Comparison of ENCODE assay signal across 12 cellular contexts in the genomic region with DNA sequence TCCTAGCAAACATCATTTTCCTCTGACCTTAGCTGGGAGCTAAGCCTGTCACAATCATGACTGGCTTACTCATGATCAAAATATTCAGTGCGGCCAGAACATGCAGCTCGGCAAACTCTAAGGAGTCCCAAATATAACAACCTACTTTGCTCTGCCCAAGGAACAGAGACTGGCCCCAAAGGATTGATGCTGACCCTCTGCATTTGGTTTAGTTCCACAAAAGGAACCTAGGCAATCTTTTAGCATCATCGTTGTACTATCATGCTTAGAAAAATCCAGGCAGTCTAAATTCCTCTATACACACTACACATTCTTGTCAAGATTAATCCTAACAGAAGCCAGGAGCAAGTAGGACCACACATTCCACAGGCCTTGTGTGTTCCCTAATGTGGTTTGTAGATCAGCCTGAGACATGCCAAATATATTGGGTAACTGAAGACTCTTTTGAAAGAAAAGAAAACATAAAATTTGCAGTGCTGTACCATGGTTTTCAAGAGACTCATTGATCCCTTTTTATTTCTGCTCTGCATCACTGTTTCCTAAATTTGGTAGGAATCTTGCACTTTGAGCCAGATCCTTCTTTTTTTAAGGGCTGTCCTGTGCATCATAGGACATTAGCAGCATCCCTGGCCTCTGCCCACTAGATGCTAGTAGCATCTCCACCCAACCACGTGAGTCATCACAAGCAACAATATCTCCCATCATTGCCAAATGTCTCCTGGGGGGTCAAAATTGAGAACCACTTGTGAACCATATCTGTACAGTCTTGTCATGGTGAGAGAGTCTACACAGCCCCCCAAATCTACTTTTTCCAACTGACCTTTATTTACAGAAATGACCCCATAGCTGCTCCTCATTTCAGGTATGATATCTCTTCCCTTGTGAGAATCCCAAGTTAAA. TPM values are rescaled to one million over a fixed set of nuclear protein-coding genes. Genes with fewer than 3 reads are reported as not detected.
DNase-seq lines count a peak whose midpoint lies in the region; ATAC-seq, FAIRE-seq and TF ChIP-seq lines count a peak whose summit lies in the region.
"Had no signal": no experiment of that assay in that cellular context is flagged by ENCODE, and none has a peak within 500 bp of the region (broad histone marks: within the 10 kb centered on the region; RNA-seq: fewer than 3 reads in every experiment).

No MANE protein-coding gene starts in this region.

- H3K4me3 ChIP-seq in ascending aorta: no peak overlapping the region
- no peak overlapping the region for H3K4me3 ChIP-seq in right cardiac atrium (ENCODE audit: low read length)
- H3K4me3 ChIP-seq in suprapubic skin: no peak overlapping the region
- H3K4me3 ChIP-seq: HAP-1 had no signal

- no peak overlapping the region for H3K27ac Mint-ChIP-seq in activated CD8-positive, alpha-beta T cell treated with anti-CD3 and anti-CD28 coated beads, Interleukin-2, amount 10 ng/mL, durations not matched to agents 7 days and 5 days
- H3K27ac Mint-ChIP-seq: activated naive CD4-positive, alpha-beta T cell treated with anti-CD3 and anti-CD28 coated beads, Interleukin-2, amount 50 U/mL, for 72 hours; T-helper 1 cell treated with Interleukin-12 subunit alpha and Interleukin-12 subunit beta and Interleukin-4 antibody, amounts not matched to agents 30 μg/mL and 1 μg/mL, for 36 hours had no signal

- CTCF ChIA-PET in activated CD8-positive, alpha-beta T cell treated with anti-CD3 and anti-CD28 coated beads, Interleukin-2, amount 10 ng/mL, durations not matched to agents 7 days and 5 days (lab: Charles Lee): no interaction called here

- 33% methylated on average over 4 of the region's 4 CpGs for WGBS in right cardiac atrium
- 38% methylated on average over 4 of the region's 4 CpGs for WGBS in suprapubic skin

- H3K9me3 ChIP-seq in ascending aorta: no peaks in the 10 kb centered on the region
- no peaks in the 10 kb centered on the region for H3K9me3 ChIP-seq in right cardiac atrium (ENCODE audit: control insufficient read depth, low read length)
- H3K9me3 ChIP-seq in suprapubic skin: no peaks in the 10 kb centered on the region
- H3K9me3 ChIP-seq: HAP-1 had no signal

- no peaks in the 10 kb centered on the region for H3K4me1 Mint-ChIP-seq in activated CD8-positive, alpha-beta T cell treated with anti-CD3 and anti-CD28 coated beads, Interleukin-2, amount 10 ng/mL, durations not matched to agents 7 days and 5 days (ENCODE audit: low read depth)

- H3K36me3 Mint-ChIP-seq in activated CD8-positive, alpha-beta T cell treated with anti-CD3 and anti-CD28 coated beads, Interleukin-2, amount 10 ng/mL, durations not matched to agents 7 days and 5 days (ENCODE audit: low read depth): no peaks in the 10 kb centered on the region
- H3K36me3 Mint-ChIP-seq: activated naive CD4-positive, alpha-beta T cell treated with anti-CD3 and anti-CD28 coated beads, Interleukin-2, amount 50 U/mL, for 72 hours had no signal

- H3K4me3 Mint-ChIP-seq in activated CD8-positive, alpha-beta T cell treated with anti-CD3 and anti-CD28 coated beads, Interleukin-2, amount 10 ng/mL, durations not matched to agents 7 days and 5 days: no peak overlapping the region
- H3K4me3 Mint-ChIP-seq: T-helper 1 cell treated with Interleukin-12 subunit alpha and Interleukin-12 subunit beta and Interleukin-4 antibody, amounts not matched to agents 30 μg/mL and 1 μg/mL, for 36 hours had no signal

- H3K27ac ChIP-seq in ascending aorta: peak overlapping the region; percentile 74 to 78
- H3K27ac ChIP-seq in right cardiac atrium (ENCODE audit: low read length): no peak overlapping the region
- H3K27ac ChIP-seq in suprapubic skin: peak overlapping the region; percentile 39

- peak; percentile 77 to 79 for ATAC-seq in right cardiac atrium
- ATAC-seq in activated CD8-positive, alpha-beta T cell treated with anti-CD3 and anti-CD28 coated beads, Interleukin-2, amount 10 ng/mL, durations not matched to agents 7 days and 5 days: no peak
- ATAC-seq: activated naive CD4-positive, alpha-beta T cell treated with anti-CD3 and anti-CD28 coated beads, Interleukin-2, amount 50 U/mL, for 72 hours had no signal

- H3K27me3 ChIP-seq in ascending aorta: no peaks in the 10 kb centered on the region
- H3K27me3 ChIP-seq in right cardiac atrium (ENCODE audit: control insufficient read depth, insufficient read depth): no peaks in the 10 kb centered on the region
- H3K27me3 ChIP-seq in suprapubic skin: no peaks in the 10 kb centered on the region

- intact Hi-C loops in ascending aorta (cut with DNase I): loop anchor here (1.0 to 10.0 kb wide), 2 partner anchors 18 to 417 kb away; no protein-coding TSS in a partner anchor
- intact Hi-C loops in right cardiac atrium (cut with DNase I): loop anchor here in 1 of 4 donors (5.0 kb wide), 1 partner anchor 215 kb away; no protein-coding TSS in a partner anchor

- H3K4me1 ChIP-seq in ascending aorta (peaks cover 17 to 58% of the 10 kb centered on the region in 2 donors), right cardiac atrium (ENCODE audit: control insufficient read depth, insufficient read depth, low read length) (peaks cover 4% of the 10 kb centered on the region), suprapubic skin (peaks cover 20% of the 10 kb centered on the region)
- H3K4me1 ChIP-seq: HAP-1 had no signal

- POLR2A ChIA-PET in activated CD8-positive, alpha-beta T cell treated with anti-CD3 and anti-CD28 coated beads, Interleukin-2, amount 10 ng/mL, durations not matched to agents 7 days and 5 days (lab: Charles Lee): no interaction called here

- DNase-seq in HK-2 (ENCODE audit: unreplicated experiment) (peak; percentile 30), ascending aorta (ENCODE audit: low spot score in 2 of 2) (peak in 1 of 2 donors; percentile 77), right cardiac atrium (no peak), suprapubic skin (ENCODE audit: low spot score in 2 of 2) (peak in 1 of 2 donors; percentile 73), GM19239 (ENCODE audit: insufficient read length, low spot score) (no peak), COR-L47 (lab: John Stamatoyannopoulos, UW) (no peak)
- no peak for DNase-seq in central memory CD4-positive, alpha-beta T cell
- no peak for DNase-seq in activated CD8-positive, alpha-beta T cell treated with anti-CD3 and anti-CD28 coated beads, Interleukin-2, amount 10 ng/mL, durations not matched to agents 7 days and 5 days
- DNase-seq: KG1 had no signal

- TF ChIP-seq CTCF in ascending aorta (IDR thresholded peaks at IDR 0.05) (no peak), suprapubic skin (IDR thresholded peaks at IDR 0.05) (no peak)

- no peak for TF ChIP-seq POLR2A in suprapubic skin (IDR thresholded peaks at IDR 0.05)

- H3K27me3 Mint-ChIP-seq in activated CD8-positive, alpha-beta T cell treated with anti-CD3 and anti-CD28 coated beads, Interleukin-2, amount 10 ng/mL, durations not matched to agents 7 days and 5 days (ENCODE audit: low read depth): peaks cover 2% of the 10 kb centered on the region

- H3K36me3 ChIP-seq in ascending aorta (no peaks in the 10 kb centered on the region), suprapubic skin (no peaks in the 10 kb centered on the region)
- H3K36me3 ChIP-seq: HAP-1 had no signal

- H3K9me3 Mint-ChIP-seq in activated CD8-positive, alpha-beta T cell treated with anti-CD3 and anti-CD28 coated beads, Interleukin-2, amount 10 ng/mL, durations not matched to agents 7 days and 5 days (ENCODE audit: insufficient read depth): no peaks in the 10 kb centered on the region
- H3K9me3 Mint-ChIP-seq: activated naive CD4-positive, alpha-beta T cell treated with anti-CD3 and anti-CD28 coated beads, Interleukin-2, amount 50 U/mL, for 72 hours had no signal

- no peak for FAIRE-seq in GM19239 (lab: Jason Lieb, UNC)

- TF ChIP-seq EP300 in suprapubic skin (IDR thresholded peaks at IDR 0.05): no peak

RNA-seq across cellular contexts. Expression of gene CC2D2A, which starts 17.6 kb away (rescaled TPM):
- total RNA-seq in ascending aorta (2.8 TPM), right cardiac atrium (10 to 100 TPM in 3 of 4 donors, 1 to 10 TPM in 1; 8.2 to 13.6 (median 13.3) TPM), suprapubic skin (10 to 100 TPM in 1 of 4 donors, 1 to 10 TPM in 3; 2.8 to 12.5 (median 7.9) TPM)
- polyA plus RNA-seq in right cardiac atrium: 13.0 TPM
- total RNA-seq in activated CD8-positive, alpha-beta T cell treated with anti-CD3 and anti-CD28 coated beads, Interleukin-2, amount 10 ng/mL, durations not matched to agents 7 days and 5 days: not detected
- total RNA-seq: activated naive CD4-positive, alpha-beta T cell treated with anti-CD3 and anti-CD28 coated beads, Interleukin-2, amount 50 U/mL, for 72 hours had no signal

RNA-seq across cellular contexts. Expression of gene C1QTNF7, which starts 24.3 kb away (rescaled TPM):
- total RNA-seq in ascending aorta: 23.2 TPM
- total RNA-seq in right cardiac atrium: 1 to 10 TPM; 1.6 to 4.0 (median 2.2) TPM
- 1.7 TPM for polyA plus RNA-seq in right cardiac atrium
- total RNA-seq in suprapubic skin: 1 to 10 TPM in 2 of 4 donors, under 1 TPM in 2; 0.80 to 6.5 (median 3.3) TPM
- total RNA-seq in activated CD8-positive, alpha-beta T cell treated with anti-CD3 and anti-CD28 coated beads, Interleukin-2, amount 10 ng/mL, durations not matched to agents 7 days and 5 days: not detected
- total RNA-seq: activated naive CD4-positive, alpha-beta T cell treated with anti-CD3 and anti-CD28 coated beads, Interleukin-2, amount 50 U/mL, for 72 hours had no signal
